14 cellular contexts compared by ENCODE assay signal in genomic region chr2:71884303-71885042, GRCh38.
DNase-seq lines count a peak whose midpoint lies in the region; TF ChIP-seq lines count a peak whose summit lies in the region.
"Had no signal": no experiment of that assay in that cellular context is flagged by ENCODE, and none has a peak within 500 bp of the region (broad histone marks: within the 10 kb centered on the region; RNA-seq: fewer than 3 reads in every experiment).

No MANE protein-coding gene starts in this region.

- TF ChIP-seq CTCF in brain microvascular endothelial cell (IDR thresholded peaks at IDR 0.05; ENCODE audit: low read depth, low read length, missing control alignments) (no peak), BE2C (IDR thresholded peaks at IDR 0.05; ENCODE audit: low read depth, low read length) (no peak)

- no peaks in the 10 kb centered on the region for H4K20me1 ChIP-seq in BLaER1 treated with 17β-estradiol and CSF1 and Interleukin-3, amounts not matched to agents 10 nM and 100 nM
- H4K20me1 ChIP-seq in Karpas-422 (ENCODE audit: insufficient read depth, low read depth, low read length), result no peaks in the 10 kb centered on the region

- H3K9me3 ChIP-seq in BLaER1 treated with 17β-estradiol and CSF1 and Interleukin-3, amounts not matched to agents 10 nM and 100 nM (replicated peaks in 1 of 11), result peaks cover 0 to 32% (median 5%) of the 10 kb centered on the region in 11 experiments; a peak in 11 of 22 replicates
- H3K9me3 ChIP-seq in BE2C (no peaks in the 10 kb centered on the region), Karpas-422 (ENCODE audit: low read length) (no peaks in the 10 kb centered on the region)

- H3K27ac ChIP-seq in BLaER1 treated with 17β-estradiol and CSF1 and Interleukin-3, amounts not matched to agents 10 nM and 100 nM, result peak overlapping the region in 8 of 11 experiments; percentile 59 to 85 (median 76); a peak in 15 of 22 replicates
- H3K27ac ChIP-seq in brain microvascular endothelial cell (no peak overlapping the region), Karpas-422 (ENCODE audit: low read length) (no peak overlapping the region)

- H3K4me3 ChIP-seq in BLaER1 treated with 17β-estradiol and CSF1 and Interleukin-3, amounts not matched to agents 10 nM and 100 nM, result no peak overlapping the region
- H3K4me3 ChIP-seq in brain microvascular endothelial cell (ENCODE audit: low read depth, low read length) (no peak overlapping the region), BE2C (ENCODE audit: low read depth, low read length) (no peak overlapping the region), Karpas-422 (ENCODE audit: low read length) (no peak overlapping the region)
- H3K4me3 ChIP-seq: GM12878 had no signal

- H2AFZ ChIP-seq in Karpas-422 (ENCODE audit: low read length), result no peak overlapping the region

- H3K79me2 ChIP-seq in Karpas-422 (ENCODE audit: low read length), result no peaks in the 10 kb centered on the region

- peak overlapping the region in 9 of 11 experiments; percentile 80 to 96 (median 88); a peak in 15 of 22 replicates for H3K4me2 ChIP-seq in BLaER1 treated with 17β-estradiol and CSF1 and Interleukin-3, amounts not matched to agents 10 nM and 100 nM
- H3K4me2 ChIP-seq in Karpas-422 (ENCODE audit: low read depth, low read length, poor library complexity, severe bottlenecking), result no peak overlapping the region

- H3K9ac ChIP-seq in BLaER1 treated with 17β-estradiol and CSF1 and Interleukin-3, amounts not matched to agents 10 nM and 100 nM, result peak overlapping the region in 4 of 11 experiments; percentile 58 to 66 (median 61); a peak in 3 of 22 replicates
- H3K9ac ChIP-seq in Karpas-422 (ENCODE audit: low read length), result no peak overlapping the region

- no peaks in the 10 kb centered on the region for H3K36me3 ChIP-seq in BLaER1 treated with 17β-estradiol and CSF1 and Interleukin-3, amounts not matched to agents 10 nM and 100 nM
- H3K36me3 ChIP-seq in brain microvascular endothelial cell (replicated peaks) (no peaks in the 10 kb centered on the region), BE2C (no peaks in the 10 kb centered on the region), Karpas-422 (ENCODE audit: insufficient read depth, low read length) (no peaks in the 10 kb centered on the region)

- DNase-seq in M059J (ENCODE audit: low read depth) (peak; percentile 84), brain microvascular endothelial cell (peak; percentile 85), kidney tubule cell (ENCODE audit: low spot score) (peak; percentile 44), BE2C (no peak), Karpas-422 (no peak), NCI-H82 treated with DMSO at 0.1 percent for 48 hours (lab: John Stamatoyannopoulos, UW; ENCODE audit: unreplicated experiment) (no peak)
- no peak for DNase-seq in activated CD4-positive, alpha-beta T cell treated with anti-CD3 and anti-CD28 coated beads, Interleukin-2, amount 50 U/mL, for 4 hours
- DNase-seq: activated CD4-positive, alpha-beta T cell treated with anti-CD3 and anti-CD28 coated beads, Interleukin-2, amount 10 ng/mL, durations not matched to agents 24 days and 14 days; immature natural killer cell; NCI-H2171 treated with DMSO at 0.1 percent for 48 hours; SHP77; stimulated activated naive CD4-positive, alpha-beta T cell treated with Interleukin-2 at 50 U/mL for 16 hours had no signal

- H3K4me1 ChIP-seq in BLaER1 treated with 17β-estradiol and CSF1 and Interleukin-3, amounts not matched to agents 10 nM and 100 nM, result peaks cover 12 to 69% (median 41%) of the 10 kb centered on the region in 10 experiments
- H3K4me1 ChIP-seq in BE2C (no peaks in the 10 kb centered on the region), Karpas-422 (ENCODE audit: low read length) (no peaks in the 10 kb centered on the region)

- in situ Hi-C loops in brain microvascular endothelial cell (cut with HindIII; ENCODE audit: low pct_ligation_motif_present, low sequenced_read_pairs), result no loop called here

- H3K9me2 ChIP-seq in Karpas-422 (replicated peaks; ENCODE audit: insufficient read depth, low read length), result no peaks in the 10 kb centered on the region

- no peaks in the 10 kb centered on the region for H3K27me3 ChIP-seq in BLaER1 treated with 17β-estradiol and CSF1 and Interleukin-3, amounts not matched to agents 10 nM and 100 nM
- H3K27me3 ChIP-seq in brain microvascular endothelial cell (replicated peaks), result no peaks in the 10 kb centered on the region
- H3K27me3 ChIP-seq in BE2C, result no peaks in the 10 kb centered on the region
- no peaks in the 10 kb centered on the region for H3K27me3 ChIP-seq in Karpas-422 (ENCODE audit: low read length)

Comparison
In these comparisons a context has a peak if more than half of its experiments do, and no peak if none do; other contexts are left out.
1. H3K27ac ChIP-seq: peak in BLaER1 treated with 17β-estradiol and CSF1 and Interleukin-3, amounts not matched to agents 10 nM and 100 nM (8 of 11); none in brain microvascular endothelial cell (single experiment) and Karpas-422 (single experiment).
2. DNase-seq: peak in M059J (single experiment), brain microvascular endothelial cell (single experiment) and kidney tubule cell (single experiment); none in BE2C (single experiment), Karpas-422 (single experiment), activated CD4-positive, alpha-beta T cell treated with anti-CD3 and anti-CD28 coated beads, Interleukin-2, amount 50 U/mL, for 4 hours (0 of 2) and NCI-H82 treated with DMSO at 0.1 percent for 48 hours (single experiment).